11 cellular contexts compared by ENCODE assay signal in genomic region chr13:43698743-43699142, GRCh38.
A peak's percentile ranks its signal among the peaks of the same experiment; 100 is the strongest.
DNase-seq lines count a peak whose midpoint lies in the region; ATAC-seq and TF ChIP-seq lines count a peak whose summit lies in the region.
"Had no signal": no experiment of that assay in that cellular context is flagged by ENCODE, and none has a peak within 500 bp of the region (broad histone marks: within the 10 kb centered on the region; RNA-seq: fewer than 3 reads in every experiment).

No MANE protein-coding gene starts in this region.

- H3K4me3 ChIP-seq in MG63, result no peak overlapping the region
- peak overlapping the region in 6 of 59 donors; percentile 0 to 36 (median 16) for H3K4me3 ChIP-seq in dorsolateral prefrontal cortex
- no peak overlapping the region for H3K4me3 ChIP-seq in left lung

- H3K27ac Mint-ChIP-seq in activated naive CD8-positive, alpha-beta T cell treated with anti-CD3 and anti-CD28 coated beads, Interleukin-2, amount 50 U/mL, for 24 hours, result no peak overlapping the region

- H3K36me3 ChIP-seq in MG63, result no peaks in the 10 kb centered on the region
- no peaks in the 10 kb centered on the region for H3K36me3 ChIP-seq in left lung

- DNase-seq in MG63 (peak; percentile 1), dorsolateral prefrontal cortex (peak in 2 of 10 donors; percentile 4 to 27), left lung (no peak), superior temporal gyrus (ENCODE audit: extremely low spot score) (peak; percentile 84), kidney tubule cell (ENCODE audit: low spot score) (no peak), NCI-H524 (lab: John Stamatoyannopoulos, UW) (no peak)
- no peak for DNase-seq in activated naive CD8-positive, alpha-beta T cell treated with anti-CD3 and anti-CD28 coated beads, Interleukin-2, amount 50 U/mL, for 24 hours
- DNase-seq: NCI-H2081 treated with DMSO at 0.1 percent for 48 hours, small intestine had no signal

- H3K27me3 Mint-ChIP-seq in activated naive CD8-positive, alpha-beta T cell treated with anti-CD3 and anti-CD28 coated beads, Interleukin-2, amount 50 U/mL, for 24 hours, result peaks cover 10% of the 10 kb centered on the region

- no peaks in the 10 kb centered on the region for H3K4me1 ChIP-seq in left lung

- H3K9me3 ChIP-seq in MG63, result no peaks in the 10 kb centered on the region
- no peaks in the 10 kb centered on the region for H3K9me3 ChIP-seq in left lung

- no peak overlapping the region for H3K4me3 Mint-ChIP-seq in activated naive CD8-positive, alpha-beta T cell treated with anti-CD3 and anti-CD28 coated beads, Interleukin-2, amount 50 U/mL, for 24 hours

- H3K4me1 Mint-ChIP-seq in activated naive CD8-positive, alpha-beta T cell treated with anti-CD3 and anti-CD28 coated beads, Interleukin-2, amount 50 U/mL, for 24 hours, result peaks cover 3% of the 10 kb centered on the region

- no peaks in the 10 kb centered on the region for H3K36me3 Mint-ChIP-seq in activated naive CD8-positive, alpha-beta T cell treated with anti-CD3 and anti-CD28 coated beads, Interleukin-2, amount 50 U/mL, for 24 hours (ENCODE audit: low read depth)

- no peaks in the 10 kb centered on the region for H3K27me3 ChIP-seq in MG63
- no peaks in the 10 kb centered on the region for H3K27me3 ChIP-seq in dorsolateral prefrontal cortex
- no peaks in the 10 kb centered on the region for H3K27me3 ChIP-seq in left lung

- H3K27ac ChIP-seq in dorsolateral prefrontal cortex (peak overlapping the region in 57 of 59 donors; percentile 24 to 89 (median 72)), left lung (no peak overlapping the region)
- H3K27ac ChIP-seq: KMS-11 had no signal

- peak; percentile 43 for ATAC-seq in left lung
- no peak for ATAC-seq in activated naive CD8-positive, alpha-beta T cell treated with anti-CD3 and anti-CD28 coated beads, Interleukin-2, amount 50 U/mL, for 24 hours
- ATAC-seq: activated CD4-positive, CD25-positive, alpha-beta regulatory T cell treated with anti-CD3 and anti-CD28 coated beads, Interleukin-2, amount 50 U/mL, for 24 hours had no signal

- TF ChIP-seq CTCF in dorsolateral prefrontal cortex (IDR thresholded peaks at IDR 0.05 in 54 of 56, conservative IDR thresholded peaks at IDR 0.05 in 2 of 56; ENCODE audit: low read depth in 1 of 56, partially characterized antibody in 56 of 56) (no peak), left lung (IDR thresholded peaks at IDR 0.05) (no peak)

- H3K9me3 Mint-ChIP-seq in activated naive CD8-positive, alpha-beta T cell treated with anti-CD3 and anti-CD28 coated beads, Interleukin-2, amount 50 U/mL, for 24 hours, result no peaks in the 10 kb centered on the region

- intact Hi-C loops in dorsolateral prefrontal cortex (cut with DNase I) (no loop called here), left lung (cut with DNase I) (no loop called here)

Comparison
In these comparisons a context has a peak if more than half of its experiments do, and no peak if none do; other contexts are left out.
1. DNase-seq: peak in MG63 (single experiment) and superior temporal gyrus (single experiment); none in left lung (0 of 2), activated naive CD8-positive, alpha-beta T cell treated with anti-CD3 and anti-CD28 coated beads, Interleukin-2, amount 50 U/mL, for 24 hours (single experiment), kidney tubule cell (single experiment) and NCI-H524 (0 of 2).
2. H3K27ac ChIP-seq: peak in dorsolateral prefrontal cortex (57 of 59); none in left lung (0 of 2).